22 cellular contexts compared by ENCODE assay signal in the genomic region with DNA sequence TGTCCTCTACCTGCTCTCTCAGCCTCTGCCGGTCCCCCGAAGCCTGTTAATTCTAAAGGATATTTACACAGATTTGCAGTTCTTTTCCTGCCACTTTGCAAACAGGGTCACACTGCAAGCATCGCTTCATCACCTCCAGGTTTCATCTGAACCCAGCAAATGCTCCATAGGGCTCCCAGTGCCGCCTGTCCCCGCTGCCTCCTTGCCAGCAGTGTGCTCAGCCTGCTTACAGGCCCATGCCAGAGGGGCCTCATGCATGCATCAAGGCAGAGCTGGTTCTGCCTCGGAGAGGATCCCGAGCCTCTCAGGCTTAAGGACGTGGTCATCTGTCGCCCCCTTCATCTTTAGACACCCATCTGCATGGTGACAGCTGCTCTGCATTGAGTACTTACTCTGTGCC.
"Had no signal": no experiment of that assay in that cellular context is flagged by ENCODE, and none has a peak within 500 bp of the region (broad histone marks: within the 10 kb centered on the region; RNA-seq: fewer than 3 reads in every experiment).

No MANE protein-coding gene starts in this region.

- H3K36me3 Mint-ChIP-seq: T-cell, type B pancreatic cell had no signal

- H3K36me3 ChIP-seq: prostate gland had no signal

- H3K9me3 ChIP-seq: ascending aorta, prostate gland, suprapubic skin had no signal

- H3K27ac ChIP-seq: ascending aorta, foreskin keratinocyte, prostate gland, suprapubic skin had no signal

- H3K4me3 Mint-ChIP-seq: activated CD8-positive, alpha-beta T cell treated with anti-CD3 and anti-CD28 coated beads for 36 hours; activated T-cell treated with anti-CD3 and anti-CD28 coated beads, Interleukin-2, amount 50 U/mL, for 4 hours; endodermal cell; nephron progenitor cell; stimulated activated naive CD8-positive, alpha-beta T cell treated with anti-CD3 and anti-CD28 coated beads, Interleukin-15, Interleukin-2, amounts not matched to agents 100 ng/mL and 50 ng/mL, for 24 hours; T-cell; type B pancreatic cell had no signal

- H3K4me1 ChIP-seq: foreskin keratinocyte, prostate gland, suprapubic skin had no signal

- H3K27me3 ChIP-seq: ascending aorta, foreskin keratinocyte, suprapubic skin had no signal

- H3K9me3 Mint-ChIP-seq: activated CD8-positive, alpha-beta T cell treated with anti-CD3 and anti-CD28 coated beads for 36 hours; activated T-cell treated with anti-CD3 and anti-CD28 coated beads, Interleukin-2, amount 50 U/mL, for 4 hours; endodermal cell; nephron progenitor cell; stimulated activated naive CD8-positive, alpha-beta T cell treated with anti-CD3 and anti-CD28 coated beads, Interleukin-15, Interleukin-2, amounts not matched to agents 100 ng/mL and 50 ng/mL, for 24 hours; T-cell; type B pancreatic cell had no signal

- H3K27ac Mint-ChIP-seq: activated CD8-positive, alpha-beta T cell treated with anti-CD3 and anti-CD28 coated beads for 36 hours; endodermal cell; nephron progenitor cell; stimulated activated naive CD8-positive, alpha-beta T cell treated with anti-CD3 and anti-CD28 coated beads, Interleukin-15, Interleukin-2, amounts not matched to agents 100 ng/mL and 50 ng/mL, for 24 hours; T-cell; type B pancreatic cell had no signal

- H3K27me3 Mint-ChIP-seq: type B pancreatic cell had no signal

- ATAC-seq: activated CD8-positive, alpha-beta T cell treated with anti-CD3 and anti-CD28 coated beads for 36 hours; activated T-cell treated with anti-CD3 and anti-CD28 coated beads, Interleukin-2, amount 50 U/mL, for 4 hours; foreskin keratinocyte; left colon; right cardiac atrium; SK-N-SH treated with all-trans-retinoic acid at 6 μM for 48 hours; T-cell had no signal

- DNase-seq: activated CD4-positive, alpha-beta T cell treated with anti-CD3 and anti-CD28 coated beads for 48 hours; activated CD4-positive, CD25-positive, alpha-beta regulatory T cell; activated CD8-positive, alpha-beta memory T cell treated with anti-CD3 and anti-CD28 coated beads, Interleukin-2, amount 50 U/mL, for 4 hours; activated CD8-positive, alpha-beta T cell treated with anti-CD3 and anti-CD28 coated beads for 36 hours; activated naive CD4-positive, alpha-beta T cell treated with anti-CD3 and anti-CD28 coated beads, Interleukin-2, amount 50 U/mL, for 16 hours; activated T-cell treated with anti-CD3 and anti-CD28 coated beads, Interleukin-2, amount 50 U/mL, for 4 hours; endodermal cell; foreskin keratinocyte; hippocampal formation; left colon; midbrain; nephron progenitor cell; right cardiac atrium; stimulated activated CD4-positive, alpha-beta T cell treated with anti-CD3 and anti-CD28 coated beads, Interleukin-2, amount 100 ng/mL, for 24 hours; T-cell had no signal

- H3K4me3 ChIP-seq: ascending aorta, lung, prostate gland, suprapubic skin had no signal

- H3K4me1 Mint-ChIP-seq: endodermal cell, T-cell had no signal
